ENCODE assay signal across 8 cellular contexts in the genomic region with DNA sequence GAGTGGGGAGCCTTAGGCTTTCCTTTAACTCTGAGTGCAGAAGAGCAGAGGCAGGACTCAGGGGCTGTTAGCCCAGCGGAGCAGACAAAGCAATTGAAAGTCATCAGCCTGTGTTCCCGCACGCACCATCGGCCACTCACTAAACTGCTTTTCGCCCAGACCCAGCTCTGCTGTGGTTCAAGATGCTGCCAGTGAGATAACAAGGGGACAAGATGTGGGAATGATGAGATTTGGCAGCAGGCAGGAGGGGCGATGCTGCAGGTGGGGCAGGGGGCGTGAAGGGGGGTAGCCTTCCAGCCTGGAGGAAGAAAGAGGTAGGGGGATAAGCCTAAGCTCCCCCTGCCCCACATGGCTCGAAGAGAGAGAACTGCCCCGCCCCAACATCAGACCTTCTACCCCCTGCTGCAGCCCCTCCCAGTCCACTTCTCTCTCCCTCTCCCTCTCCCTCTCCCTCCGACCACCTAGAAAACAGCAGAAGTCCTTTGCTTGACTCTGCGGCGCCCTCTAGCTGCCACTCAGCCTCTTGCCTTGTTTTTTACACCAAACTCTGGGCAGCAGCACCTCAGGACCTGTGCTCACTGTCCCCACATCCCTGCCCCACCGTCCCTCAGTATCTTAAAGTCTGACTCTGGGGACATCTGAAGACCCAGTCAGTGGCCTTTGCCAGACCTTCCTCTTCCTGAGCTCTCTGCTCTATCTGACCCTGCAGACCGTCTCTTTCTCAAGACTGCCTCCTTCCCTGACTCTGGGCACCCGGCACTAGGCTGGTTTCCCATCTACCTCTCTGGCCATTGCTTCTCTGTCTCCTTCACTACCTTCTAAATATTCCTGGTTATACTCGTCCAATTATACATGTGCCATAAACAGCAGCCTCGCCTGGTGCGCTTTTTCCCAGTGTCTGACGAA.
DNase-seq lines count a peak whose midpoint lies in the region; ATAC-seq and TF ChIP-seq lines count a peak whose summit lies in the region.

No MANE protein-coding gene starts in this region.

- H3F3A ChIP-seq in DOHH2 (ENCODE audit: control insufficient read depth, insufficient read depth), result no peaks in the 10 kb centered on the region

- no peaks in the 10 kb centered on the region for H3K9me2 ChIP-seq in DOHH2 (replicated peaks; ENCODE audit: control insufficient read depth, low read length)

- H3K27me3 ChIP-seq in DOHH2 (ENCODE audit: control insufficient read depth, low read length) (peaks cover 11% of the 10 kb centered on the region), MG63 (no peaks in the 10 kb centered on the region), adipocyte (replicated peaks; ENCODE audit: control insufficient read depth, insufficient read depth, low read length) (peaks cover 3% of the 10 kb centered on the region), heart right ventricle (no peaks in the 10 kb centered on the region)

- no peaks in the 10 kb centered on the region for H4K20me1 ChIP-seq in DOHH2 (ENCODE audit: control insufficient read depth, insufficient read depth, low read depth, low read length)

- no peak overlapping the region for H3K4me3 ChIP-seq in DOHH2 (ENCODE audit: low read length)
- no peak overlapping the region for H3K4me3 ChIP-seq in MG63
- no peak overlapping the region for H3K4me3 ChIP-seq in adipocyte (ENCODE audit: low read length)
- H3K4me3 ChIP-seq in heart right ventricle, result no peak overlapping the region

- DNase-seq in MG63 (peak; percentile 49), SW 1271 (lab: John Stamatoyannopoulos, UW) (peak; percentile 18 to 37), adipocyte (ENCODE audit: low read depth) (peak; percentile 85), heart right ventricle (peak; percentile 82), putamen (ENCODE audit: low spot score) (peak; percentile 80), T1000 (lab: John Stamatoyannopoulos, UW) (no peak)

- H3K9me3 ChIP-seq in DOHH2 (ENCODE audit: control insufficient read depth, insufficient read depth, low read length) (no peaks in the 10 kb centered on the region), MG63 (no peaks in the 10 kb centered on the region), adipocyte (ENCODE audit: control insufficient read depth, low read length) (no peaks in the 10 kb centered on the region), heart right ventricle (no peaks in the 10 kb centered on the region)

- H3K9ac ChIP-seq in adipocyte (ENCODE audit: low read length), result no peak overlapping the region

- H3K79me2 ChIP-seq in DOHH2 (ENCODE audit: control insufficient read depth, low read length), result no peaks in the 10 kb centered on the region

- intact Hi-C loops in heart right ventricle (cut with DNase I), result loop anchor here in 6 of 10 donors (1.0 to 10.0 kb wide), 8 partner anchors 28 to 294 kb away; a partner anchor contains a TSS

- no peak overlapping the region for H3K4me2 ChIP-seq in DOHH2 (ENCODE audit: low read length)

- no peak overlapping the region for H3K27ac ChIP-seq in DOHH2 (ENCODE audit: low read depth, low read length)
- no peak overlapping the region for H3K27ac ChIP-seq in heart right ventricle

- H3K36me3 ChIP-seq in DOHH2 (ENCODE audit: control insufficient read depth, low read length) (no peaks in the 10 kb centered on the region), MG63 (no peaks in the 10 kb centered on the region), adipocyte (ENCODE audit: control insufficient read depth, insufficient read depth, low read length, severe bottlenecking) (no peaks in the 10 kb centered on the region), heart right ventricle (no peaks in the 10 kb centered on the region)

- 49 to 55% methylated on average over 19 of the region's 19 CpGs for WGBS in heart right ventricle, 2 donors

- TF ChIP-seq CTCF in DOHH2 (IDR thresholded peaks at IDR 0.05; ENCODE audit: low read depth, low read length, poor library complexity, severe bottlenecking) (peak; percentile 90), heart right ventricle (IDR thresholded peaks at IDR 0.05) (peak; percentile 69 to 83 (median 82))

- H3K4me1 ChIP-seq in DOHH2 (ENCODE audit: control insufficient read depth, low read length), result no peaks in the 10 kb centered on the region
- H3K4me1 ChIP-seq in adipocyte (ENCODE audit: control insufficient read depth, insufficient read depth, low read length), result peaks cover 30% of the 10 kb centered on the region
- H3K4me1 ChIP-seq in heart right ventricle, result peaks cover 8 to 26% (median 16%) of the 10 kb centered on the region in 9 donors

- ATAC-seq in heart right ventricle, result peak in 6 of 8 donors; percentile 19 to 61 (median 51)
- no peak for ATAC-seq in GM18867 (IDR thresholded peaks at IDR 0.05; ENCODE audit: unreplicated experiment)
